Comparison of ENCODE assay signal across 8 cellular contexts in the genomic region with DNA sequence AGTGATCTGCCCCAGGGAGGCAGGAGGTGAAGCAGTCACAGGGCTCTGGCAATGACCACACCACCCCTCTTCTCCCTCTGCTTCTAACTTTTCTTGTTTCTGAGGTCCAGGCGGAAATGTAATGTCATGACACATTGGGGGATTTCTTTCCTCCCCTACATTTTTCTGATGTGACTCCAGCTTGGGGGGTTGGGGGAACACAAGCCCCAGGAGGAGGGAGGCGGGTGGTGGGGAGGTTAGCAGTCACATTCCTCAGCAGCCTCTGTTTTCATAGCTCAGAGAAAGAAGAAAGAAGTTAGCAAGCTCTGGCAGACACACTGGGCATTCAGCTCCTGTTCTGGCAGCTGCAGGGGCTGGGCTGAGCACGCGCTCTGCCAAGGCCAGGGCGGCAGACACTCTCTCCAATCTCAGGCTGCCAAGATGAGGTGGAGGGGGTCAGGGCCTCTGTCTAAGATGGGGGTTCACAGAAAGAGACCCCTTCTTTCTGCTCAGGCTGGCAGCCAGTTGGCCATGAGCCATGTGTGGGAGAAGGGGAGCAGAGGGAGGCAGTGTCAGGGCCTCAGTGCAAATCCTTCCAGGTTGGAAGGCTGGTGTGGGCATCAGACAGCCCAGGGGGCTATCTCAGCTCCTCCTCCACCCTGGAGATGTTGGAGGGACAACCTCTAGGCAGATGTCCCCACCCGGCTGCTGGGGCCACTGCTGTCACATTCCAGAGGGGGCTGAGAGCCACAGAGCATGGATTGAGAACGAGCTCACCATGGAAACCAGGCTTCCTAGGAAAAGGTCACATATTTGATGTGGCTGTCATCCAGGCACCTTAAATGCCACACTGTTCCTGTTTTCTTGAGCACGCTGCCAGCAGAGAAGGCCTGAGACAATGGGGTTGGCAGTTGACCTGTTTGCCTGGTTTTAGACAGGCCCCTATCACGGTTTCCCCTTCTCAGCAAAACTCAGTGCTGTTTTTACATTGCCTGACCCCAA. TPM values are rescaled to one million over a fixed set of nuclear protein-coding genes. Genes with fewer than 3 reads are reported as not detected.
DNase-seq lines count a peak whose midpoint lies in the region; ATAC-seq and TF ChIP-seq lines count a peak whose summit lies in the region.

No MANE protein-coding gene starts in this region.

- TF ChIP-seq CTCF in RWPE1 (conservative IDR thresholded peaks at IDR 0.05; ENCODE audit: low read depth) (no peak), foreskin keratinocyte (conservative IDR thresholded peaks at IDR 0.05) (no peak)

- POLR2A ChIA-PET in RWPE1 (lab: Yijun Ruan, JAX; ENCODE audit: low non-redundant PET) = interaction anchor here (1.2 kb wide), 1 partner anchor 24 kb away, joined by 3 read pairs; a partner anchor contains a TSS

- CTCF ChIA-PET in RWPE1 (lab: Yijun Ruan, JAX) = interaction anchor here (0.6 to 0.7 kb wide), 2 partner anchors 183 to 757 kb away, joined by 4 read pairs; no protein-coding TSS in a partner anchor

- intact Hi-C loops in posterior cingulate gyrus (cut with DNase I) = no loop called here

- H3K4me1 ChIP-seq in foreskin keratinocyte = peaks cover 14% of the 10 kb centered on the region

- H3K27ac Mint-ChIP-seq in T-helper 17 cell = no peak overlapping the region

- no peaks in the 10 kb centered on the region for H3K36me3 Mint-ChIP-seq in T-helper 17 cell (ENCODE audit: low read depth)

- H3K27me3 Mint-ChIP-seq in T-helper 17 cell = peaks cover 5% of the 10 kb centered on the region

- H3K4me1 Mint-ChIP-seq in T-helper 17 cell = peaks cover 4% of the 10 kb centered on the region

- H3K27ac ChIP-seq in RWPE1 = peak overlapping the region; percentile 64
- no peak overlapping the region for H3K27ac ChIP-seq in foreskin keratinocyte

- H3K4me3 Mint-ChIP-seq in T-helper 17 cell = no peak overlapping the region

- DNase-seq in CD1c-positive myeloid dendritic cell (ENCODE audit: extremely low spot score) (peak; percentile 72), RWPE1 (ENCODE audit: low spot score) (peak; percentile 63), foreskin keratinocyte (peak; percentile 87 to 94), posterior cingulate gyrus (peak in 7 of 10 donors; percentile 29 to 91 (median 65)), T-helper 2 cell (no peak), T-helper 17 cell (no peak)
- no peak for DNase-seq in stimulated activated CD4-positive, alpha-beta T cell treated with anti-CD3 and anti-CD28 coated beads, Interleukin-4, amount 100 ng/mL, for 1 hour

- ATAC-seq in foreskin keratinocyte (peak; percentile 78), T-helper 17 cell (no peak), HG02623 (IDR thresholded peaks at IDR 0.05; ENCODE audit: unreplicated experiment) (no peak)

- H3K9me3 ChIP-seq in T-helper 17 cell (ENCODE audit: control insufficient read depth, low read length, poor library complexity, severe bottlenecking) = no peaks in the 10 kb centered on the region

- no peaks in the 10 kb centered on the region for H3K27me3 ChIP-seq in foreskin keratinocyte

RNA-seq across cellular contexts. Expression of a gene that starts 20.1 kb away (rescaled TPM):
- total RNA-seq in foreskin keratinocyte = 70.9 and 71.2 TPM in 2 replicates
- polyA plus RNA-seq in foreskin keratinocyte = 86.7 and 95.1 TPM in 2 replicates
- 10 to 100 TPM; 33.4 to 35.2 TPM for total RNA-seq in T-helper 17 cell

RNA-seq across cellular contexts. Expression of a gene that starts 23.4 kb away (rescaled TPM):
- total RNA-seq in foreskin keratinocyte = 12.1 and 15.0 TPM in 2 replicates
- 8.4 and 10.2 TPM in 2 replicates for polyA plus RNA-seq in foreskin keratinocyte
- total RNA-seq in T-helper 17 cell = 1 to 10 TPM; 3.2 to 7.3 TPM

RNA-seq across cellular contexts. Expression of a gene that starts 37.0 kb away (rescaled TPM):
- total RNA-seq in foreskin keratinocyte (0.04 TPM in 1 of 2 replicates, not detected in the other), T-helper 17 cell (not detected)
- 0.08 TPM in 1 of 2 replicates, not detected in the other for polyA plus RNA-seq in foreskin keratinocyte

Comparison
In these comparisons a context has a peak if more than half of its experiments do, and no peak if none do; other contexts are left out.
1. DNase-seq: peak in CD1c-positive myeloid dendritic cell (single experiment), RWPE1 (single experiment), foreskin keratinocyte (2 of 2) and posterior cingulate gyrus (7 of 10); none in T-helper 2 cell (0 of 5), T-helper 17 cell (0 of 3) and stimulated activated CD4-positive, alpha-beta T cell treated with anti-CD3 and anti-CD28 coated beads, Interleukin-4, amount 100 ng/mL, for 1 hour (single experiment).